ENCODE assay signal across 8 cellular contexts in genomic region chr12:6872073-6873048, GRCh38. TPM values are rescaled to one million over a fixed set of nuclear protein-coding genes. Genes with fewer than 3 reads are reported as not detected.
DNase-seq lines count a peak whose midpoint lies in the region; ATAC-seq, FAIRE-seq and TF ChIP-seq lines count a peak whose summit lies in the region.

No MANE protein-coding gene starts in this region.

- peak overlapping the region; percentile 92 for H3K4me3 Mint-ChIP-seq in GM23338
- H3K4me3 Mint-ChIP-seq in central memory CD8-positive, alpha-beta T cell = peak overlapping the region; percentile 92

- no peak for FAIRE-seq in D721Med (lab: Jason Lieb, UNC)

- peak overlapping the region; percentile 100 for H3K4me2 ChIP-seq in GM23338

- peak; percentile 65 for DNase-seq in D721Med (ENCODE audit: insufficient read length, low spot score)
- DNase-seq in GM23338 (ENCODE audit: low spot score) = peak; percentile 90
- DNase-seq in NCI-H2029 (lab: John Stamatoyannopoulos, UW) = peak; percentile 69
- DNase-seq in activated CD4-positive, CD25-positive, alpha-beta regulatory T cell (lab: John Stamatoyannopoulos, UW) = peak; percentile 66 to 72 (median 72)
- DNase-seq in central memory CD8-positive, alpha-beta T cell (ENCODE audit: low spot score in 2 of 2) = peak; percentile 74 to 90
- DNase-seq in kidney epithelial cell (ENCODE audit: low read depth) = no peak
- peak; percentile 88 for DNase-seq in stimulated activated CD4-positive, alpha-beta T cell treated with anti-CD3 and anti-CD28 coated beads, Interleukin-15, amount 100 ng/mL, for 24 hours

- H3K4me3 ChIP-seq in GM23338 (peak overlapping the region; percentile 99), kidney epithelial cell (ENCODE audit: low read depth, low read length) (peak overlapping the region; percentile 76)

- H3K9me2 ChIP-seq in GM23338 (ENCODE audit: insufficient read depth) = no peaks in the 10 kb centered on the region

- peaks cover 33% of the 10 kb centered on the region for H3K79me2 ChIP-seq in GM23338 (replicated peaks; ENCODE audit: insufficient read depth)

- peaks cover 29% of the 10 kb centered on the region for H4K20me1 ChIP-seq in GM23338 (replicated peaks; ENCODE audit: insufficient read depth)

- TF ChIP-seq CTCF in D721Med (IDR thresholded peaks at IDR 0.05; ENCODE audit: insufficient read depth, missing control alignments) (peak; percentile 82), GM23338 (conservative IDR thresholded peaks at IDR 0.05; ENCODE audit: low read depth in 2 of 2) (peak; percentile 80 to 97), kidney epithelial cell (IDR thresholded peaks at IDR 0.05; ENCODE audit: insufficient read depth, low read length, poor library complexity, severe bottlenecking) (peak; percentile 97)

- ATAC-seq in GM23338 (peak; percentile 38), GM19324 (IDR thresholded peaks at IDR 0.05; ENCODE audit: low FRiP score, unreplicated experiment) (no peak)
- ATAC-seq in central memory CD8-positive, alpha-beta T cell (replicated peaks; ENCODE audit: extremely low read depth, poor library complexity, severe bottlenecking) = peak; percentile 42

- peak overlapping the region; percentile 93; the same call in 1 of the 2 replicates for H3K27ac Mint-ChIP-seq in GM23338
- H3K27ac Mint-ChIP-seq in central memory CD8-positive, alpha-beta T cell (ENCODE audit: low read depth) = peak overlapping the region; percentile 79

- H3K4me1 Mint-ChIP-seq in GM23338 = peaks cover 43% of the 10 kb centered on the region
- H3K4me1 Mint-ChIP-seq in central memory CD8-positive, alpha-beta T cell = peaks cover 64% of the 10 kb centered on the region

- H3K4me1 ChIP-seq in GM23338 (ENCODE audit: insufficient read depth) = peaks cover 41% of the 10 kb centered on the region

- no peak overlapping the region for H2AFZ ChIP-seq in GM23338

- H3F3A ChIP-seq in GM23338 (replicated peaks; ENCODE audit: low read depth) = peaks cover 60% of the 10 kb centered on the region

- H3K27ac ChIP-seq in GM23338 (ENCODE audit: low read depth) = peak overlapping the region; percentile 87

- peaks cover 49% of the 10 kb centered on the region for H3K36me3 Mint-ChIP-seq in GM23338 (ENCODE audit: low read depth)
- peaks cover 26% of the 10 kb centered on the region for H3K36me3 Mint-ChIP-seq in central memory CD8-positive, alpha-beta T cell (ENCODE audit: insufficient read depth)

- H3K27me3 Mint-ChIP-seq in GM23338 (ENCODE audit: insufficient read depth, low read depth, poor library complexity) = peaks cover 44% of the 10 kb centered on the region
- no peaks in the 10 kb centered on the region for H3K27me3 Mint-ChIP-seq in central memory CD8-positive, alpha-beta T cell

- H3K27me3 ChIP-seq in GM23338 (ENCODE audit: insufficient read depth) (no peaks in the 10 kb centered on the region), kidney epithelial cell (ENCODE audit: control insufficient read depth, insufficient read depth, low read length) (no peaks in the 10 kb centered on the region)

- H3K36me3 ChIP-seq in GM23338 (ENCODE audit: insufficient read depth) = peaks cover 14% of the 10 kb centered on the region; the same call in 1 of the 2 replicates
- H3K36me3 ChIP-seq in kidney epithelial cell (ENCODE audit: control insufficient read depth, insufficient read depth, low read length) = peaks cover 9% of the 10 kb centered on the region

- no peaks in the 10 kb centered on the region; the same call in 1 of the 3 replicates for H3K9me3 Mint-ChIP-seq in GM23338
- H3K9me3 Mint-ChIP-seq in central memory CD8-positive, alpha-beta T cell = no peaks in the 10 kb centered on the region

TF ChIP-seq in GM23338, 12 proteins besides CTCF, POLR2A, EP300 and RAD21:
- TF ChIP-seq EZH2 (IDR thresholded peaks at IDR 0.05; ENCODE audit: low read depth, unreplicated experiment) (no peak), POLR2AphosphoS5 (IDR thresholded peaks at IDR 0.05; ENCODE audit: low read depth) (peak; percentile 68), ETS1 (IDR thresholded peaks at IDR 0.05) (peak; percentile 35; the same call in 1 of the 2 replicates), CREB1 (CRISPR knock-in tag; IDR thresholded peaks at IDR 0.05; ENCODE audit: low read depth) (peak; percentile 55; the same call in 1 of the 2 replicates)
- TF ChIP-seq, protein P1, sequence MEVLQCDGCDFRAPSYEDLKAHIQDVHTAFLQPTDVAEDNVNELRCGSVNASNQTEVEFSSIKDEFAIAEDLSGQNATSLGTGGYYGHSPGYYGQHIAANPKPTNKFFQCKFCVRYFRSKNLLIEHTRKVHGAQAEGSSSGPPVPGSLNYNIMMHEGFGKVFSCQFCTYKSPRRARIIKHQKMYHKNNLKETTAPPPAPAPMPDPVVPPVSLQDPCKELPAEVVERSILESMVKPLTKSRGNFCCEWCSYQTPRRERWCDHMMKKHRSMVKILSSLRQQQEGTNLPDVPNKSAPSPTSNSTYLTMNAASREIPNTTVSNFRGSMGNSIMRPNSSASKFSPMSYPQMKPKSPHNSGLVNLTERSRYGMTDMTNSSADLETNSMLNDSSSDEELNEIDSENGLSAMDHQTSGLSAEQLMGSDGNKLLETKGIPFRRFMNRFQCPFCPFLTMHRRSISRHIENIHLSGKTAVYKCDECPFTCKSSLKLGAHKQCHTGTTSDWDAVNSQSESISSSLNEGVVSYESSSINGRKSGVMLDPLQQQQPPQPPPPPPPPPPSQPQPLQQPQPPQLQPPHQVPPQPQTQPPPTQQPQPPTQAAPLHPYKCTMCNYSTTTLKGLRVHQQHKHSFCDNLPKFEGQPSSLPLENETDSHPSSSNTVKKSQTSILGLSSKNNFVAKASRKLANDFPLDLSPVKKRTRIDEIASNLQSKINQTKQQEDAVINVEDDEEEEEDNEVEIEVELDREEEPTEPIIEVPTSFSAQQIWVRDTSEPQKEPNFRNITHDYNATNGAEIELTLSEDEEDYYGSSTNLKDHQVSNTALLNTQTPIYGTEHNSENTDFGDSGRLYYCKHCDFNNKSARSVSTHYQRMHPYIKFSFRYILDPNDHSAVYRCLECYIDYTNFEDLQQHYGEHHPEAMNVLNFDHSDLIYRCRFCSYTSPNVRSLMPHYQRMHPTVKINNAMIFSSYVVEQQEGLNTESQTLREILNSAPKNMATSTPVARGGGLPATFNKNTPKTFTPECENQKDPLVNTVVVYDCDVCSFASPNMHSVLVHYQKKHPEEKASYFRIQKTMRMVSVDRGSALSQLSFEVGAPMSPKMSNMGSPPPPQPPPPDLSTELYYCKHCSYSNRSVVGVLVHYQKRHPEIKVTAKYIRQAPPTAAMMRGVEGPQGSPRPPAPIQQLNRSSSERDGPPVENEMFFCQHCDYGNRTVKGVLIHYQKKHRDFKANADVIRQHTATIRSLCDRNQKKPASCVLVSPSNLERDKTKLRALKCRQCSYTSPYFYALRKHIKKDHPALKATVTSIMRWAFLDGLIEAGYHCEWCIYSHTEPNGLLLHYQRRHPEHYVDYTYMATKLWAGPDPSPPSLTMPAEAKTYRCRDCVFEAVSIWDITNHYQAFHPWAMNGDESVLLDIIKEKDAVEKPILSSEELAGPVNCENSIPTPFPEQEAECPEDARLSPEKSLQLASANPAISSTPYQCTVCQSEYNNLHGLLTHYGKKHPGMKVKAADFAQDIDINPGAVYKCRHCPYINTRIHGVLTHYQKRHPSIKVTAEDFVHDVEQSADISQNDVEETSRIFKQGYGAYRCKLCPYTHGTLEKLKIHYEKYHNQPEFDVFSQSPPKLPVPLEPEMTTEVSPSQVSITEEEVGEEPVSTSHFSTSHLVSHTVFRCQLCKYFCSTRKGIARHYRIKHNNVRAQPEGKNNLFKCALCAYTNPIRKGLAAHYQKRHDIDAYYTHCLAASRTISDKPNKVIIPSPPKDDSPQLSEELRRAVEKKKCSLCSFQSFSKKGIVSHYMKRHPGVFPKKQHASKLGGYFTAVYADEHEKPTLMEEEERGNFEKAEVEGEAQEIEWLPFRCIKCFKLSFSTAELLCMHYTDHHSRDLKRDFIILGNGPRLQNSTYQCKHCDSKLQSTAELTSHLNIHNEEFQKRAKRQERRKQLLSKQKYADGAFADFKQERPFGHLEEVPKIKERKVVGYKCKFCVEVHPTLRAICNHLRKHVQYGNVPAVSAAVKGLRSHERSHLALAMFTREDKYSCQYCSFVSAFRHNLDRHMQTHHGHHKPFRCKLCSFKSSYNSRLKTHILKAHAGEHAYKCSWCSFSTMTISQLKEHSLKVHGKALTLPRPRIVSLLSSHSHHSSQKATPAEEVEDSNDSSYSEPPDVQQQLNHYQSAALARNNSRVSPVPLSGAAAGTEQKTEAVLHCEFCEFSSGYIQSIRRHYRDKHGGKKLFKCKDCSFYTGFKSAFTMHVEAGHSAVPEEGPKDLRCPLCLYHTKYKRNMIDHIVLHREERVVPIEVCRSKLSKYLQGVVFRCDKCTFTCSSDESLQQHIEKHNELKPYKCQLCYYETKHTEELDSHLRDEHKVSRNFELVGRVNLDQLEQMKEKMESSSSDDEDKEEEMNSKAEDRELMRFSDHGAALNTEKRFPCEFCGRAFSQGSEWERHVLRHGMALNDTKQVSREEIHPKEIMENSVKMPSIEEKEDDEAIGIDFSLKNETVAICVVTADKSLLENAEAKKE (CRISPR knock-in tag; IDR thresholded peaks at IDR 0.05) = no peak

RNA-seq across cellular contexts. Expression of gene SPSB2, which starts 0.7 kb away (rescaled TPM):
- total RNA-seq in GM23338 (2014; rRNA removed; shearing (Covaris generic)) = 7.6 and 13.1 TPM in 2 replicates
- 8.2 and 10.4 TPM in 2 replicates for polyA plus RNA-seq in GM23338 (2016; fragmentation: Nextera tagmentation; extraction: Ambion mirVana)
- total RNA-seq in kidney epithelial cell = 10.1 and 11.9 TPM in 2 replicates

RNA-seq across cellular contexts. Expression of gene TPI1, which starts 5.0 kb away (rescaled TPM):
- total RNA-seq in GM23338 (2014; rRNA removed; shearing (Covaris generic)) = 731 and 822 TPM in 2 replicates
- 737 and 748 TPM in 2 replicates for polyA plus RNA-seq in GM23338 (2016; fragmentation: Nextera tagmentation; extraction: Ambion mirVana)
- total RNA-seq in kidney epithelial cell = 499 and 519 TPM in 2 replicates

RNA-seq across cellular contexts. Expression of gene USP5, which starts 20.4 kb away (rescaled TPM):
- 97.2 and 109 TPM in 2 replicates for total RNA-seq in GM23338 (2014; rRNA removed; shearing (Covaris generic))
- 35.0 and 35.1 TPM in 2 replicates for polyA plus RNA-seq in GM23338 (2016; fragmentation: Nextera tagmentation; extraction: Ambion mirVana)
- 70.1 and 77.2 TPM in 2 replicates for total RNA-seq in kidney epithelial cell

RNA-seq across cellular contexts. Expression of gene CDCA3, which starts 21.3 kb away (rescaled TPM):
- 37.2 and 47.4 TPM in 2 replicates for total RNA-seq in GM23338 (2014; rRNA removed; shearing (Covaris generic))
- 75.6 and 79.2 TPM in 2 replicates for polyA plus RNA-seq in GM23338 (2016; fragmentation: Nextera tagmentation; extraction: Ambion mirVana)
- total RNA-seq in kidney epithelial cell = 5.8 and 8.3 TPM in 2 replicates

RNA-seq across cellular contexts. Expression of gene GNB3, which starts 31.6 kb away (rescaled TPM):
- 3.3 and 8.2 TPM in 2 replicates for total RNA-seq in GM23338 (2014; rRNA removed; shearing (Covaris generic))
- polyA plus RNA-seq in GM23338 (2016; fragmentation: Nextera tagmentation; extraction: Ambion mirVana) = 3.6 and 5.4 TPM in 2 replicates
- 0.34 and 0.38 TPM in 2 replicates for total RNA-seq in kidney epithelial cell
